ENCODE assay signal across 1 cellular context in the genomic region with DNA sequence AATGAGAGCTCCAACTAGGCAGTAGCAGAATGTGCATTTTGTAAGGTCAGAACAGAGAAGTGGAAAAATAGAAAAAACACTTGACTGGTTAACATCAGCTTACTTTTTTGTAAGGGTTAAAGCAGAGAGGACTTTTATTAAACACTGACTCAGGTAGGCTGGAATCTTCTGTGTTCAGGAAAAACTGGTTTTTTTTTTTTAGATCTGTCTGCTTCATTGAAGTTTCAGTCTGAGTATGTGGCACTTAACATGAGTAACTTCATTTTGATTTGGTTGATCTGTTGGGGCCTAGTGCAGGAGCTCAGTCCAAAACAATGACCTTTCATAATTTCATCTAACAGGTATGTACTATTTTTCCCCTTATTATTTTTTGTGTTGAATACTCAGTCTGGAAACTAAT.
TF ChIP-seq lines count a peak whose summit lies in the region.

No MANE protein-coding gene starts in this region.

TF ChIP-seq in H1, 55 proteins besides CTCF, POLR2A, EP300 and RAD21:
- TF ChIP-seq RFX5 (IDR thresholded peaks at IDR 0.05; ENCODE audit: borderline replicate concordance, low read depth, low read length) (no peak), POLR2AphosphoS5 (IDR thresholded peaks at IDR 0.05; ENCODE audit: low read depth, low read length) (no peak), CBX5 (IDR thresholded peaks at IDR 0.05; ENCODE audit: low read depth, low read length) (no peak), JUND (IDR thresholded peaks at IDR 0.05; ENCODE audit: low read length) (no peak), CHD2 (IDR thresholded peaks at IDR 0.05; ENCODE audit: low read length) (no peak), KDM1A (IDR thresholded peaks at IDR 0.05; ENCODE audit: borderline replicate concordance, low read length) (no peak), EGR1 (IDR thresholded peaks at IDR 0.05; ENCODE audit: borderline replicate concordance, low read depth, low read length) (no peak), CTBP2 (IDR thresholded peaks at IDR 0.05; ENCODE audit: borderline replicate concordance, insufficient read depth, insufficient read length, low read length) (no peak), PHF8 (conservative IDR thresholded peaks at IDR 0.05; ENCODE audit: low read depth, low read length) (no peak), SIX5 (IDR thresholded peaks at IDR 0.05; ENCODE audit: low read depth, low read length) (no peak), EZH2 (IDR thresholded peaks at IDR 0.05; ENCODE audit: low read depth, low read length, severe bottlenecking) (no peak), CHD1 (IDR thresholded peaks at IDR 0.05; ENCODE audit: low read depth, low read length) (no peak), SIN3A (conservative IDR thresholded peaks at IDR 0.05 in 1 of 2, IDR thresholded peaks at IDR 0.05 in 1 of 2; ENCODE audit: low read depth in 1 of 2, low read length in 2 of 2) (no peak), JUN (IDR thresholded peaks at IDR 0.05; ENCODE audit: low read depth, low read length) (no peak), HDAC2 (IDR thresholded peaks at IDR 0.05; ENCODE audit: borderline replicate concordance in 1 of 2, low read depth in 2 of 2, low read length in 2 of 2) (no peak), SUZ12 (IDR thresholded peaks at IDR 0.05; ENCODE audit: low read length) (no peak)
- TF ChIP-seq, protein P1, sequence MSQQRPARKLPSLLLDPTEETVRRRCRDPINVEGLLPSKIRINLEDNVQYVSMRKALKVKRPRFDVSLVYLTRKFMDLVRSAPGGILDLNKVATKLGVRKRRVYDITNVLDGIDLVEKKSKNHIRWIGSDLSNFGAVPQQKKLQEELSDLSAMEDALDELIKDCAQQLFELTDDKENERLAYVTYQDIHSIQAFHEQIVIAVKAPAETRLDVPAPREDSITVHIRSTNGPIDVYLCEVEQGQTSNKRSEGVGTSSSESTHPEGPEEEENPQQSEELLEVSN (IDR thresholded peaks at IDR 0.05), result no peak
